ENCODE assay signal across 8 cellular contexts in genomic region chr18:32040936-32041335, GRCh38.
DNase-seq lines count a peak whose midpoint lies in the region; ATAC-seq, FAIRE-seq and TF ChIP-seq lines count a peak whose summit lies in the region.

No MANE protein-coding gene starts in this region.

- DNase-seq in DND-41 (peak; percentile 83), T follicular helper cell (ENCODE audit: low read depth) (peak; percentile 34), epidermal melanocyte (ENCODE audit: insufficient read length, low spot score) (peak; percentile 51), NCI-H510A treated with DMSO at 0.1 percent for 48 hours (lab: John Stamatoyannopoulos, UW) (no peak), urothelium cell line (ENCODE audit: low spot score) (no peak), SHP77 (lab: John Stamatoyannopoulos, UW) (no peak)

- no peaks in the 10 kb centered on the region for H3K27me3 ChIP-seq in DND-41 (ENCODE audit: insufficient read depth, low read length, poor library complexity)

- no peak for FAIRE-seq in urothelium cell line (lab: Jason Lieb, UNC)

- peak overlapping the region; percentile 48 for H3K4me2 ChIP-seq in DND-41 (ENCODE audit: insufficient read depth, low read length)

- H3K4me1 ChIP-seq in DND-41 (ENCODE audit: insufficient read depth, low read length): peaks cover 33% of the 10 kb centered on the region

- H3K36me3 ChIP-seq in DND-41 (ENCODE audit: insufficient read depth, low read length): peaks cover 3% of the 10 kb centered on the region; the same call in 1 of the 2 replicates

- no peak for TF ChIP-seq CTCF in DND-41 (IDR thresholded peaks at IDR 0.05; ENCODE audit: borderline replicate concordance, extremely low read depth, low read length, poor library complexity, severe bottlenecking)

- H3K9ac ChIP-seq in DND-41 (ENCODE audit: low read depth, low read length): peak overlapping the region; percentile 32

- no peaks in the 10 kb centered on the region for H3K79me2 ChIP-seq in DND-41 (ENCODE audit: insufficient read depth, low read length)

- no peaks in the 10 kb centered on the region for H4K20me1 ChIP-seq in DND-41 (ENCODE audit: insufficient read depth, low read length)

- peak overlapping the region in 1 of 2 experiments; percentile 9; a peak in 1 of 4 replicates for H3K4me3 ChIP-seq in DND-41 (ENCODE audit: low read depth in 1 of 2, low read length in 2 of 2)

- peak overlapping the region; percentile 4; the same call in 1 of the 2 replicates for H2AFZ ChIP-seq in DND-41 (ENCODE audit: low read depth, low read length)

- peak overlapping the region; percentile 71 for H3K27ac ChIP-seq in DND-41 (ENCODE audit: low read length)

- ATAC-seq in DND-41 (ENCODE audit: insufficient read depth, low read depth): peak; percentile 100
- ATAC-seq in HG02610 (IDR thresholded peaks at IDR 0.05; ENCODE audit: unreplicated experiment): peak; percentile 69
- ATAC-seq in GM18873 (IDR thresholded peaks at IDR 0.05; ENCODE audit: low FRiP score, unreplicated experiment): no peak

- no peaks in the 10 kb centered on the region for H3K9me3 ChIP-seq in DND-41 (ENCODE audit: insufficient read depth, low read length, severe bottlenecking)

Comparison
In these comparisons a context has a peak if more than half of its experiments do, and no peak if none do; other contexts are left out.
1. DNase-seq: peak in DND-41 (single experiment), T follicular helper cell (single experiment) and epidermal melanocyte (single experiment); none in NCI-H510A treated with DMSO at 0.1 percent for 48 hours (single experiment), urothelium cell line (single experiment) and SHP77 (0 of 2).